In genomic region chr3:58135712-58136543, GRCh38 we compare ENCODE assay signal across 10 cellular contexts.
DNase-seq lines count a peak whose midpoint lies in the region; ATAC-seq, FAIRE-seq and TF ChIP-seq lines count a peak whose summit lies in the region.
"Had no signal": no experiment of that assay in that cellular context is flagged by ENCODE, and none has a peak within 500 bp of the region (broad histone marks: within the 10 kb centered on the region; RNA-seq: fewer than 3 reads in every experiment).

No MANE protein-coding gene starts in this region.

- H3K9me1 ChIP-seq in endothelial cell of umbilical vein (replicated peaks; ENCODE audit: control insufficient read depth, extremely low read depth, insufficient read depth, low read length) = no peaks in the 10 kb centered on the region

- TF ChIP-seq POLR2A in endothelial cell of umbilical vein (IDR thresholded peaks at IDR 0.05; ENCODE audit: low read depth, low read length) = no peak

- H3K27ac ChIP-seq in DND-41 (ENCODE audit: low read length) = no peak overlapping the region
- H3K27ac ChIP-seq in endothelial cell of umbilical vein (ENCODE audit: insufficient read depth, low read depth, low read length) = no peak overlapping the region
- no peak overlapping the region for H3K27ac ChIP-seq in neural progenitor cell

- no peaks in the 10 kb centered on the region for H3K9me3 ChIP-seq in DND-41 (ENCODE audit: insufficient read depth, low read length, severe bottlenecking)
- H3K9me3 ChIP-seq in endothelial cell of umbilical vein (replicated peaks; ENCODE audit: control insufficient read depth, insufficient read depth, low read length) = no peaks in the 10 kb centered on the region
- no peaks in the 10 kb centered on the region for H3K9me3 ChIP-seq in neural progenitor cell (ENCODE audit: low read depth)

- no peaks in the 10 kb centered on the region for H3K4me1 Mint-ChIP-seq in neural progenitor cell
- no peaks in the 10 kb centered on the region for H3K4me1 Mint-ChIP-seq in stimulated activated naive CD8-positive, alpha-beta T cell treated with anti-CD3 and anti-CD28 coated beads, Interleukin-15, amount 100 ng/mL, for 72 hours

- peaks cover 86% of the 10 kb centered on the region for H3K36me3 ChIP-seq in DND-41 (ENCODE audit: insufficient read depth, low read length)
- H3K36me3 ChIP-seq in endothelial cell of umbilical vein (ENCODE audit: control insufficient read depth in 2 of 2, extremely low read depth in 1 of 2, insufficient read depth in 2 of 2, low read length in 2 of 2) = peaks cover 78% of the 10 kb centered on the region in 2 experiments
- H3K36me3 ChIP-seq in neural progenitor cell = no peaks in the 10 kb centered on the region

- peak overlapping the region; percentile 36 for H3K27ac Mint-ChIP-seq in neural progenitor cell
- H3K27ac Mint-ChIP-seq in stimulated activated naive CD8-positive, alpha-beta T cell treated with anti-CD3 and anti-CD28 coated beads, Interleukin-15, amount 100 ng/mL, for 72 hours = no peak overlapping the region

- H3K4me1 ChIP-seq in DND-41 (ENCODE audit: insufficient read depth, low read length) = no peaks in the 10 kb centered on the region
- no peaks in the 10 kb centered on the region for H3K4me1 ChIP-seq in endothelial cell of umbilical vein (ENCODE audit: control insufficient read depth, extremely low read depth, insufficient read depth, low read length)
- no peaks in the 10 kb centered on the region for H3K4me1 ChIP-seq in neural progenitor cell

- H3F3A ChIP-seq in neural progenitor cell (ENCODE audit: low read depth) = no peaks in the 10 kb centered on the region

- peaks cover 2% of the 10 kb centered on the region for H3K27me3 Mint-ChIP-seq in neural progenitor cell (ENCODE audit: insufficient read depth, low read depth)
- no peaks in the 10 kb centered on the region for H3K27me3 Mint-ChIP-seq in stimulated activated naive CD8-positive, alpha-beta T cell treated with anti-CD3 and anti-CD28 coated beads, Interleukin-15, amount 100 ng/mL, for 72 hours

- no peak overlapping the region for H2AFZ ChIP-seq in DND-41 (ENCODE audit: low read depth, low read length)
- no peak overlapping the region for H2AFZ ChIP-seq in endothelial cell of umbilical vein (ENCODE audit: low read depth, low read length)
- no peak overlapping the region for H2AFZ ChIP-seq in neural progenitor cell (replicated peaks)

- peak; percentile 43 for TF ChIP-seq CTCF in DND-41 (IDR thresholded peaks at IDR 0.05; ENCODE audit: borderline replicate concordance, extremely low read depth, low read length, poor library complexity, severe bottlenecking)
- TF ChIP-seq CTCF in endothelial cell of umbilical vein (IDR thresholded peaks at IDR 0.05; ENCODE audit: extremely low read depth in 1 of 2, insufficient read depth in 1 of 2, low read depth in 1 of 2, low read length in 2 of 2) = peak; percentile 17
- TF ChIP-seq CTCF in neural progenitor cell (IDR thresholded peaks at IDR 0.05) = peak; percentile 38

- H4K20me1 ChIP-seq in DND-41 (ENCODE audit: insufficient read depth, low read length) = no peaks in the 10 kb centered on the region
- H4K20me1 ChIP-seq in endothelial cell of umbilical vein (replicated peaks; ENCODE audit: control insufficient read depth, extremely low read depth, insufficient read depth, low read length) = peaks cover 2% of the 10 kb centered on the region
- no peaks in the 10 kb centered on the region for H4K20me1 ChIP-seq in neural progenitor cell (ENCODE audit: low read depth)

- H3K4me2 ChIP-seq in DND-41 (ENCODE audit: insufficient read depth, low read length) = no peak overlapping the region
- H3K4me2 ChIP-seq in endothelial cell of umbilical vein (ENCODE audit: insufficient read depth, low read length) = no peak overlapping the region
- no peak overlapping the region for H3K4me2 ChIP-seq in neural progenitor cell

- no peaks in the 10 kb centered on the region for H3K9me3 Mint-ChIP-seq in neural progenitor cell
- no peaks in the 10 kb centered on the region for H3K9me3 Mint-ChIP-seq in stimulated activated naive CD8-positive, alpha-beta T cell treated with anti-CD3 and anti-CD28 coated beads, Interleukin-15, amount 100 ng/mL, for 72 hours

- no peak overlapping the region for H3K4me3 Mint-ChIP-seq in neural progenitor cell
- no peak overlapping the region for H3K4me3 Mint-ChIP-seq in stimulated activated naive CD8-positive, alpha-beta T cell treated with anti-CD3 and anti-CD28 coated beads, Interleukin-15, amount 100 ng/mL, for 72 hours

- CTCF ChIA-PET in endothelial cell of umbilical vein (lab: Charles Lee) = interaction anchor here (1.3 to 1.7 kb wide), 2 partner anchors 13 to 84 kb away, joined by 3 read pairs; no protein-coding TSS in a partner anchor

- dilution Hi-C loops in endothelial cell of umbilical vein (cut with MboI; ENCODE audit: extremely low pct_ligation_motif_present, low sequenced_read_pairs) = no loop called here

- H3K36me3 Mint-ChIP-seq in neural progenitor cell = peaks cover 49% of the 10 kb centered on the region

- H3K9ac ChIP-seq in DND-41 (ENCODE audit: low read depth, low read length) (no peak overlapping the region), endothelial cell of umbilical vein (replicated peaks; ENCODE audit: extremely low read depth, insufficient read depth, low read length) (no peak overlapping the region), neural progenitor cell (no peak overlapping the region)

- BruUV-seq in endothelial cell of umbilical vein (replicated peaks; lab: Mats Ljungman, UMichigan) = no TSS peak

- no peak for ATAC-seq in DND-41 (ENCODE audit: insufficient read depth, low read depth)
- ATAC-seq in GM19463 (IDR thresholded peaks at IDR 0.05; ENCODE audit: unreplicated experiment) = no peak
- no peak for ATAC-seq in stimulated activated naive CD8-positive, alpha-beta T cell treated with anti-CD3 and anti-CD28 coated beads, Interleukin-15, amount 100 ng/mL, for 72 hours
- ATAC-seq in HG03135 (IDR thresholded peaks at IDR 0.05; ENCODE audit: unreplicated experiment) = no peak

- FAIRE-seq in endothelial cell of umbilical vein (lab: Jason Lieb, UNC) = peak; percentile 26

- POLR2A ChIA-PET in endothelial cell of umbilical vein (lab: Charles Lee) = no interaction called here

- H3K79me2 ChIP-seq in DND-41 (ENCODE audit: insufficient read depth, low read length) = no peaks in the 10 kb centered on the region
- H3K79me2 ChIP-seq in endothelial cell of umbilical vein (ENCODE audit: control insufficient read depth, insufficient read depth, low read length) = peaks cover 23% of the 10 kb centered on the region
- H3K79me2 ChIP-seq in neural progenitor cell (ENCODE audit: low read depth) = no peaks in the 10 kb centered on the region

- H3K27me3 ChIP-seq in DND-41 (ENCODE audit: insufficient read depth, low read length, poor library complexity) = no peaks in the 10 kb centered on the region
- H3K27me3 ChIP-seq in endothelial cell of umbilical vein (ENCODE audit: control insufficient read depth in 2 of 2, insufficient read depth in 2 of 2, low read length in 2 of 2) = no peaks in the 10 kb centered on the region
- no peaks in the 10 kb centered on the region for H3K27me3 ChIP-seq in neural progenitor cell

- no peak overlapping the region for H3K4me3 ChIP-seq in DND-41 (ENCODE audit: low read depth in 1 of 2, low read length in 2 of 2)
- no peak overlapping the region for H3K4me3 ChIP-seq in endothelial cell of umbilical vein (replicated peaks in 1 of 3; ENCODE audit: insufficient read depth in 1 of 3, low read depth in 1 of 3, low read length in 3 of 3)
- H3K4me3 ChIP-seq in neural progenitor cell = no peak overlapping the region

- DNase-seq in DND-41 (no peak), NCI-H2227 (lab: John Stamatoyannopoulos, UW; ENCODE audit: unreplicated experiment) (peak; percentile 26), endothelial cell of umbilical vein (ENCODE audit: low read depth, low spot score) (no peak), neural progenitor cell (ENCODE audit: low spot score) (no peak), NCI-H446 treated with DMSO at 0.1 percent for 48 hours (lab: John Stamatoyannopoulos, UW) (no peak)
- no peak for DNase-seq in stimulated activated naive CD8-positive, alpha-beta T cell treated with anti-CD3 and anti-CD28 coated beads, Interleukin-15, amount 100 ng/mL, for 72 hours
- DNase-seq: amygdala, NCI-H1694 treated with DMSO at 0.1 percent for 48 hours had no signal

- intact Hi-C loops in endothelial cell of umbilical vein (cut with micrococcal nuclease) = no loop called here

TF ChIP-seq in endothelial cell of umbilical vein, 7 proteins besides CTCF, POLR2A, EP300 and RAD21:
- TF ChIP-seq FOS (IDR thresholded peaks at IDR 0.05; ENCODE audit: borderline replicate concordance, insufficient read depth, low read length) (no peak), MAX (IDR thresholded peaks at IDR 0.05; ENCODE audit: insufficient read depth, insufficient read length) (no peak), GATA2 (IDR thresholded peaks at IDR 0.05; ENCODE audit: insufficient read depth, insufficient read length, low read depth, low read length) (no peak), EZH2 (IDR thresholded peaks at IDR 0.05; ENCODE audit: borderline replicate concordance, low read depth, low read length, severe bottlenecking) (no peak), POLR2AphosphoS5 (IDR thresholded peaks at IDR 0.05; ENCODE audit: insufficient read depth, low read depth, low read length) (no peak), MYC (IDR thresholded peaks at IDR 0.05; ENCODE audit: low read depth, low read length) (no peak), JUN (IDR thresholded peaks at IDR 0.05; ENCODE audit: borderline replicate concordance, insufficient read depth, insufficient read length, low read depth) (no peak)
